Comparison of ENCODE assay signal across 11 cellular contexts in genomic region chr10:52239771-52240170, GRCh38.
"Had no signal": no experiment of that assay in that cellular context is flagged by ENCODE, and none has a peak within 500 bp of the region (broad histone marks: within the 10 kb centered on the region; RNA-seq: fewer than 3 reads in every experiment).

No MANE protein-coding gene starts in this region.

- H3K4me2 ChIP-seq: GM23338 had no signal

- ATAC-seq: GM23338, HCT116 had no signal

- H3K36me3 ChIP-seq: HAP-1 had no signal

- H2AFZ ChIP-seq: GM23248, GM23338 had no signal

- H3K4me3 ChIP-seq: GM23248, GM23338, HAP-1 had no signal

- H3K9ac ChIP-seq: GM23248 had no signal

- FAIRE-seq: H1, H54 had no signal

- H3K9me3 ChIP-seq: HAP-1 had no signal

- H3K4me1 ChIP-seq: HAP-1 had no signal

- H3K27ac ChIP-seq: GM23248 had no signal

- DNase-seq: GM23248, GOT3, H7, H9, HCEC 1CT, HFFc6 had no signal
